ENCODE assay signal across 12 cellular contexts in genomic region chr1:206480211-206480610, GRCh38. TPM values are rescaled to one million over a fixed set of nuclear protein-coding genes. Genes with fewer than 3 reads are reported as not detected.
DNase-seq lines count a peak whose midpoint lies in the region; ATAC-seq and TF ChIP-seq lines count a peak whose summit lies in the region.
"Had no signal": no experiment of that assay in that cellular context is flagged by ENCODE, and none has a peak within 500 bp of the region (broad histone marks: within the 10 kb centered on the region; RNA-seq: fewer than 3 reads in every experiment).

No MANE protein-coding gene starts in this region.

- DNase-seq in T-helper 1 cell (no peak), Right ventricle myocardium superior (peak; percentile 29), right atrium auricular region (ENCODE audit: low spot score) (no peak), NAMALWA (ENCODE audit: low spot score) (no peak), GDM1 (lab: John Stamatoyannopoulos, UW) (no peak), natural killer cell (no peak)
- no peak for DNase-seq in central memory CD8-positive, alpha-beta T cell (ENCODE audit: low spot score in 2 of 2)
- DNase-seq: NCI-H524 treated with DMSO at 0.1 percent for 48 hours had no signal

- H3K4me3 ChIP-seq in right atrium auricular region: no peak overlapping the region
- H3K4me3 ChIP-seq: PC-9 had no signal

- peaks cover 28% of the 10 kb centered on the region for H3K4me1 Mint-ChIP-seq in T-helper 1 cell treated with Interleukin-12 subunit alpha and Interleukin-12 subunit beta and Interleukin-4 antibody, amounts not matched to agents 30 μg/mL and 1 μg/mL, for 36 hours (ENCODE audit: low read depth)
- peaks cover 10% of the 10 kb centered on the region for H3K4me1 Mint-ChIP-seq in central memory CD8-positive, alpha-beta T cell
- H3K4me1 Mint-ChIP-seq in natural killer cell: peaks cover 6 to 7% of the 10 kb centered on the region in 2 donors

- H3K27ac ChIP-seq in right atrium auricular region: no peak overlapping the region
- H3K27ac ChIP-seq: 22Rv1, PC-9 had no signal

- ATAC-seq in Right ventricle myocardium superior (ENCODE audit: poor library complexity): no peak
- ATAC-seq in central memory CD8-positive, alpha-beta T cell (replicated peaks; ENCODE audit: extremely low read depth, poor library complexity, severe bottlenecking): no peak
- ATAC-seq in natural killer cell: no peak

- no peaks in the 10 kb centered on the region for H3K4me1 ChIP-seq in right atrium auricular region

- H3K27me3 ChIP-seq in right atrium auricular region: no peaks in the 10 kb centered on the region

- H3K36me3 Mint-ChIP-seq in T-helper 1 cell treated with Interleukin-12 subunit alpha and Interleukin-12 subunit beta and Interleukin-4 antibody, amounts not matched to agents 30 μg/mL and 1 μg/mL, for 36 hours (ENCODE audit: low read depth): peaks cover 61% of the 10 kb centered on the region
- peaks cover 39% of the 10 kb centered on the region for H3K36me3 Mint-ChIP-seq in central memory CD8-positive, alpha-beta T cell (ENCODE audit: insufficient read depth)
- H3K36me3 Mint-ChIP-seq in natural killer cell: peaks cover 7% of the 10 kb centered on the region

- H3K9me3 Mint-ChIP-seq in T-helper 1 cell treated with Interleukin-12 subunit alpha and Interleukin-12 subunit beta and Interleukin-4 antibody, amounts not matched to agents 30 μg/mL and 1 μg/mL, for 36 hours: no peaks in the 10 kb centered on the region
- H3K9me3 Mint-ChIP-seq in central memory CD8-positive, alpha-beta T cell: no peaks in the 10 kb centered on the region
- H3K9me3 Mint-ChIP-seq in natural killer cell: no peaks in the 10 kb centered on the region
- H3K9me3 Mint-ChIP-seq: CD4-positive, alpha-beta T cell had no signal

- H3K36me3 ChIP-seq in right atrium auricular region: no peaks in the 10 kb centered on the region

- peak overlapping the region; percentile 26 for H3K27ac Mint-ChIP-seq in T-helper 1 cell treated with Interleukin-12 subunit alpha and Interleukin-12 subunit beta and Interleukin-4 antibody, amounts not matched to agents 30 μg/mL and 1 μg/mL, for 36 hours
- peak overlapping the region; percentile 22 for H3K27ac Mint-ChIP-seq in central memory CD8-positive, alpha-beta T cell (ENCODE audit: low read depth)
- no peak overlapping the region for H3K27ac Mint-ChIP-seq in natural killer cell

- no peak for TF ChIP-seq CTCF in right atrium auricular region (IDR thresholded peaks at IDR 0.05)
- no peak for TF ChIP-seq CTCF in natural killer cell (IDR thresholded peaks at IDR 0.05)

- H3K27me3 Mint-ChIP-seq in T-helper 1 cell treated with Interleukin-12 subunit alpha and Interleukin-12 subunit beta and Interleukin-4 antibody, amounts not matched to agents 30 μg/mL and 1 μg/mL, for 36 hours (ENCODE audit: low read depth): no peaks in the 10 kb centered on the region
- H3K27me3 Mint-ChIP-seq in central memory CD8-positive, alpha-beta T cell: no peaks in the 10 kb centered on the region
- no peaks in the 10 kb centered on the region for H3K27me3 Mint-ChIP-seq in natural killer cell (ENCODE audit: low read depth in 2 of 2)
- H3K27me3 Mint-ChIP-seq: CD4-positive, alpha-beta T cell had no signal

- intact Hi-C loops in Right ventricle myocardium superior (cut with DNase I): no loop called here
- intact Hi-C loops in natural killer cell (cut with micrococcal nuclease): no loop called here

- no peaks in the 10 kb centered on the region for H3K9me3 ChIP-seq in right atrium auricular region

- H3K4me3 Mint-ChIP-seq in T-helper 1 cell treated with Interleukin-12 subunit alpha and Interleukin-12 subunit beta and Interleukin-4 antibody, amounts not matched to agents 30 μg/mL and 1 μg/mL, for 36 hours: no peak overlapping the region
- no peak overlapping the region for H3K4me3 Mint-ChIP-seq in central memory CD8-positive, alpha-beta T cell
- no peak overlapping the region for H3K4me3 Mint-ChIP-seq in natural killer cell
- H3K4me3 Mint-ChIP-seq: CD4-positive, alpha-beta T cell had no signal

RNA-seq across cellular contexts. Expression of gene IKBKE, which starts 9.9 kb away (rescaled TPM):
- total RNA-seq in Right ventricle myocardium superior: 0.46 TPM
- 1 to 10 TPM; 1.3 to 3.2 TPM for total RNA-seq in right atrium auricular region
- 10 to 100 TPM; 31.6 to 34.6 (median 32.2) TPM for total RNA-seq in natural killer cell

RNA-seq across cellular contexts. Expression of gene RASSF5, which starts 27.1 kb away (rescaled TPM):
- total RNA-seq in Right ventricle myocardium superior (3.9 TPM), right atrium auricular region (10 to 100 TPM in 1 of 2 donors, 1 to 10 TPM in 1; 9.9 to 17.5 TPM), natural killer cell (100 to 1,000 TPM; 231 to 333 (median 279) TPM)

Comparison
In these comparisons a context has a peak if more than half of its experiments do, and no peak if none do; other contexts are left out.
1. H3K27ac Mint-ChIP-seq: peak in T-helper 1 cell treated with Interleukin-12 subunit alpha and Interleukin-12 subunit beta and Interleukin-4 antibody, amounts not matched to agents 30 μg/mL and 1 μg/mL, for 36 hours (single experiment) and central memory CD8-positive, alpha-beta T cell (single experiment); none in natural killer cell (0 of 2).
2. RNA of gene IKBKE, which starts 9.9 kb away (total RNA-seq): 31.6 to 34.6 TPM in natural killer cell; 1.3 to 3.2 TPM in right atrium auricular region and 0.46 TPM in Right ventricle myocardium superior (single experiment); every median in the first group is over 4 times any median in the second.
3. RNA of gene RASSF5, which starts 27.1 kb away (total RNA-seq): 231 to 333 TPM in natural killer cell; 9.9 to 17.5 TPM in right atrium auricular region and 3.9 TPM in Right ventricle myocardium superior (single experiment); every median in the first group is over 10 times any median in the second.